In the genomic region with DNA sequence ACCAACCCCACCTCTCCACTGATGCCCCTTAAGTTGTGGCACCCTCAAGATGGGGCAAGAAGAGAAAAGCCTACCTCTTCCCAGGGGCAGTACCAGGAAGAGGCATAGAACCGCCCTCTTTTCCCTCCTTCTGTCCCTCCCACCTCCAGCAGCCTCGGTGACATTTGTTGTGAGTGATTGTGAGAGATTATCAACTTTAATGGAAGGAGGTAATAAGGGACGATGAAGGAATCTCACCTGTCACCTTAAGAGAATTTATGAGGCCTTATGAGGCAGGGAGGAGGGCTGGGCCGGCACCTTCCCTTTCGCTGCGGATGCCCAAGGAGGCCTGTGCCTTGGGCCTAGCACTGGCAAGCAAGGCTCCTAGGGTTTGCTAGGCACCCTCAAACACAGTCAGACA, we compare ENCODE assay signal across 15 cellular contexts.
"Had no signal": no experiment of that assay in that cellular context is flagged by ENCODE, and none has a peak within 500 bp of the region (broad histone marks: within the 10 kb centered on the region; RNA-seq: fewer than 3 reads in every experiment).

No MANE protein-coding gene starts in this region.

- ATAC-seq: activated T-helper 17 cell treated with anti-CD3 and anti-CD28 coated beads, Interleukin-2, amount 50 U/mL, for 72 hours; left colon; right cardiac atrium had no signal

- H3K36me3 ChIP-seq: transverse colon had no signal

- H3K27ac Mint-ChIP-seq: activated B cell treated with CpG ODN at 0.5 μM for 24 hours; activated naive CD4-positive, alpha-beta T cell treated with anti-CD3 and anti-CD28 coated beads for 36 hours; activated T-helper 17 cell treated with anti-CD3 and anti-CD28 coated beads, Interleukin-2, amount 50 U/mL, for 72 hours; progenitor cell of endocrine pancreas; T-helper 1 cell treated with Interleukin-12 subunit alpha and Interleukin-12 subunit beta and Interleukin-4 antibody, amounts not matched to agents 30 μg/mL and 1 μg/mL, for 36 hours had no signal

- H3K9me3 Mint-ChIP-seq: activated B cell treated with CpG ODN at 0.5 μM for 24 hours; activated naive CD4-positive, alpha-beta T cell treated with anti-CD3 and anti-CD28 coated beads for 36 hours; activated T-helper 17 cell treated with anti-CD3 and anti-CD28 coated beads, Interleukin-2, amount 50 U/mL, for 72 hours; naive B cell; T-helper 1 cell treated with Interleukin-12 subunit alpha and Interleukin-12 subunit beta and Interleukin-4 antibody, amounts not matched to agents 30 μg/mL and 1 μg/mL, for 36 hours had no signal

- H3K27ac ChIP-seq: transverse colon had no signal

- H3K36me3 Mint-ChIP-seq: naive B cell had no signal

- H3K4me3 ChIP-seq: lung, transverse colon had no signal

- H3K4me3 Mint-ChIP-seq: T-helper 1 cell treated with Interleukin-12 subunit alpha and Interleukin-12 subunit beta and Interleukin-4 antibody, amounts not matched to agents 30 μg/mL and 1 μg/mL, for 36 hours had no signal

- H3K9me3 ChIP-seq: transverse colon had no signal

- DNase-seq: activated B cell treated with CpG ODN at 0.5 μM for 24 hours; activated CD4-positive, alpha-beta T cell treated with anti-CD3 and anti-CD28 coated beads, Interleukin-2, amount 50 U/mL, for 1 hour; activated T-cell treated with anti-CD3 and anti-CD28 coated beads for 4 hours; central memory CD4-positive, alpha-beta T cell; left colon; naive B cell; occipital lobe; small intestine; transverse colon had no signal
